ENCODE assay signal across 28 cellular contexts in genomic region chr17:79202476-79202875, GRCh38.
DNase-seq lines count a peak whose midpoint lies in the region; ATAC-seq and TF ChIP-seq lines count a peak whose summit lies in the region.
"Had no signal": no experiment of that assay in that cellular context is flagged by ENCODE, and none has a peak within 500 bp of the region (broad histone marks: within the 10 kb centered on the region; RNA-seq: fewer than 3 reads in every experiment).

No MANE protein-coding gene starts in this region.

- H3K9ac ChIP-seq in skeletal muscle satellite cell (ENCODE audit: low read depth, low read length): no peak overlapping the region

- DNase-seq in NCI-H82 (lab: John Stamatoyannopoulos, UW) (peak; percentile 34), NCI-H82 treated with DMSO at 0.1 percent for 48 hours (lab: John Stamatoyannopoulos, UW; ENCODE audit: unreplicated experiment) (no peak), NCI-H69 (lab: John Stamatoyannopoulos, UW) (peak; percentile 45), fibroblast of mammary gland (ENCODE audit: low read depth) (peak; percentile 23), breast epithelium (ENCODE audit: low spot score in 2 of 2) (no peak), NCI-H1436 treated with DMSO at 0.1 percent for 48 hours (lab: John Stamatoyannopoulos, UW) (no peak)
- DNase-seq: activated CD4-positive, alpha-beta T cell treated with anti-CD3 and anti-CD28 coated beads, Interleukin-2, amount 50 U/mL, for 4 hours; activated naive CD4-positive, alpha-beta T cell; activated naive CD8-positive, alpha-beta T cell treated with anti-CD3 and anti-CD28 coated beads, Interleukin-2, amount 50 U/mL, for 24 hours; activated T-cell treated with anti-CD3 and anti-CD28 coated beads, Interleukin-2, amount 50 U/mL, for 72 hours; CD4-positive, CD25-positive, alpha-beta regulatory T cell; cortex of kidney; effector memory CD4-positive, alpha-beta T cell; naive thymus-derived CD4-positive, alpha-beta T cell; NCI-H1417; NCI-H2081 treated with DMSO at 0.1 percent for 48 hours; NCI-H345; NCI-H774; psoas muscle had no signal

- intact Hi-C loops in breast epithelium (cut with DNase I; ENCODE audit: low total_unique reads): no loop called here

- no peak for TF ChIP-seq POLR2A in breast epithelium (IDR thresholded peaks at IDR 0.05)

- peak overlapping the region; percentile 40 for H3K4me2 ChIP-seq in skeletal muscle satellite cell (ENCODE audit: low read length)

- H3K4me3 ChIP-seq in fibroblast of mammary gland (ENCODE audit: control insufficient read depth, low read depth, low read length) (no peak overlapping the region), skeletal muscle satellite cell (ENCODE audit: low read length) (no peak overlapping the region), breast epithelium (no peak overlapping the region)
- H3K4me3 ChIP-seq: psoas muscle, upper lobe of left lung had no signal

- no peak for ATAC-seq in HG02970 (IDR thresholded peaks at IDR 0.05; ENCODE audit: low FRiP score, unreplicated experiment)
- ATAC-seq: activated CD4-positive, CD25-positive, alpha-beta regulatory T cell treated with anti-CD3 and anti-CD28 coated beads, Interleukin-2, amount 50 U/mL, for 24 hours; activated naive CD8-positive, alpha-beta T cell treated with anti-CD3 and anti-CD28 coated beads, Interleukin-2, amount 50 U/mL, for 24 hours; activated T-cell treated with anti-CD3 and anti-CD28 coated beads, Interleukin-2, amount 50 U/mL, for 72 hours; HepG2; naive thymus-derived CD4-positive, alpha-beta T cell; stimulated activated memory B cell treated with anti-CD40 and anti-IgM and Interleukin-4, amounts not matched to agents 10 μg/mL and 1 μg/mL and 100 μg/mL, for 72 hours had no signal

- H3K27me3 ChIP-seq in skeletal muscle satellite cell (ENCODE audit: control insufficient read depth, insufficient read depth, low read length) (peaks cover 52% of the 10 kb centered on the region), breast epithelium (peaks cover 0 to 94% of the 10 kb centered on the region in 2 donors)
- H3K27me3 ChIP-seq: upper lobe of left lung had no signal

- H3K9me3 ChIP-seq in skeletal muscle satellite cell (replicated peaks; ENCODE audit: low read length): no peaks in the 10 kb centered on the region
- H3K9me3 ChIP-seq in breast epithelium: no peaks in the 10 kb centered on the region
- H3K9me3 ChIP-seq: psoas muscle, upper lobe of left lung had no signal

- TF ChIP-seq CTCF in fibroblast of mammary gland (conservative IDR thresholded peaks at IDR 0.05; ENCODE audit: control insufficient read depth, insufficient read depth, low read depth, low read length): no peak
- no peak for TF ChIP-seq CTCF in breast epithelium (IDR thresholded peaks at IDR 0.05)

- no peak overlapping the region for H3K27ac ChIP-seq in breast epithelium
- H3K27ac ChIP-seq: 22Rv1, epithelial cell of prostate, psoas muscle, RWPE1, upper lobe of left lung had no signal

- H3K4me1 ChIP-seq in skeletal muscle satellite cell (ENCODE audit: control insufficient read depth, insufficient read depth, low read length) (peaks cover 16% of the 10 kb centered on the region), breast epithelium (no peaks in the 10 kb centered on the region)
- H3K4me1 ChIP-seq: psoas muscle, upper lobe of left lung had no signal

- H3K36me3 ChIP-seq in skeletal muscle satellite cell (ENCODE audit: insufficient read depth, low read length) (no peaks in the 10 kb centered on the region), breast epithelium (no peaks in the 10 kb centered on the region)
- H3K36me3 ChIP-seq: upper lobe of left lung had no signal

Comparison
In these comparisons a context has a peak if more than half of its experiments do, and no peak if none do; other contexts are left out.
1. DNase-seq: peak in NCI-H82 (single experiment), NCI-H69 (single experiment) and fibroblast of mammary gland (single experiment); none in NCI-H82 treated with DMSO at 0.1 percent for 48 hours (single experiment), breast epithelium (0 of 2) and NCI-H1436 treated with DMSO at 0.1 percent for 48 hours (single experiment).